Comparison of ENCODE assay signal across 8 cellular contexts in the genomic region with DNA sequence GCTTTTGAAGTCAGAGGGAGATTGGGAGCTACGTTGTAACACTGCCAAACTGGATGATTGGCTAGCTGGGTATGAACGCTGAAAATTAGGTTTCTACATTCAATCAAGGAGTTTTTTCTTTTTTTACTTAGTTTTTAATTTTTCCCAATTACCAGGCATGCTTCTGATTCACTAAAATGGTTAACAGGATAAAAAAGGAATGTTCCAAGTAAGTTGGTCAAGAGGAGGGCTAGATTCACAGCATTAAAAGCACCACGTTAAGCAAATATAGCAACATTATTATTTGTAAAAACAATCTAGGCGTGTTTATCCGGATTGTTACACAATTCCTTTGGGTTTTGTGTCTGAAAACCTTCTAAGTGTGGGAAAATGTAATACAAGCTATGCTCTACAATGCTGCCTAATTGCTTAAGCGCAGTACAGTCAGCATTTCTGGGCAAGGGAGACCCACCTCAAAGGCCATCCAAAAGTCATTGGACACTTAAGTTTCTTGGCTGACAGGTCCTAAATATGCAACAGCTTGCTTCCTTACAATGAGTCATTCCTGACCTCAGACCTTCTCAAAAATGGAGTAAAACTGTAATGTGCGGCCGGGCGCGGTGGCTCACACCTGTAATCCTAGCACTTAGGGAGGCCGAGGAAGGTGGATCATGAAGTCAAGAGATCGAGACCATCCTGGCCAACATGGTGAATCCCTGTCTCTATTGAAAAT. TPM values are rescaled to one million over a fixed set of nuclear protein-coding genes. Genes with fewer than 3 reads are reported as not detected.
DNase-seq lines count a peak whose midpoint lies in the region; ATAC-seq and TF ChIP-seq lines count a peak whose summit lies in the region.

No MANE protein-coding gene starts in this region.

- no peak overlapping the region for H2AFZ ChIP-seq in HCT116 (ENCODE audit: low read depth, low read length, poor library complexity, severe bottlenecking)

- H3K4me2 ChIP-seq in HCT116 (ENCODE audit: low read length) = peak overlapping the region; percentile 90

- peak overlapping the region; percentile 100 for H3K9ac ChIP-seq in HCT116 (ENCODE audit: low read length)
- peak overlapping the region; percentile 74 to 98 for H3K9ac ChIP-seq in duodenal mucosa (ENCODE audit: low read depth in 1 of 2, low read length in 2 of 2)
- H3K9ac ChIP-seq in muscle layer of colon (ENCODE audit: low read length) = peak overlapping the region; percentile 96

- no peak for ATAC-seq in HCT116
- no peak for ATAC-seq in T-cell (replicated peaks in 1 of 4)
- no peak for ATAC-seq in HG03175 (IDR thresholded peaks at IDR 0.05; ENCODE audit: unreplicated experiment)
- no peak for ATAC-seq in HG03159 (IDR thresholded peaks at IDR 0.05; ENCODE audit: unreplicated experiment)

- H3K9me3 ChIP-seq in HCT116 (ENCODE audit: control insufficient read depth in 1 of 2, insufficient read depth in 1 of 2, low read depth in 1 of 2, low read length in 2 of 2) (no peaks in the 10 kb centered on the region), duodenal mucosa (ENCODE audit: control insufficient read depth in 1 of 2, low read length in 2 of 2) (no peaks in the 10 kb centered on the region), muscle layer of colon (ENCODE audit: low read length) (no peaks in the 10 kb centered on the region)

- H4K20me1 ChIP-seq in HCT116 (ENCODE audit: insufficient read depth) = peaks cover 14% of the 10 kb centered on the region

- H3K9me3 Mint-ChIP-seq in T-cell = no peaks in the 10 kb centered on the region

- no peaks in the 10 kb centered on the region for H3K27me3 ChIP-seq in HCT116 (ENCODE audit: insufficient read depth, low read length)
- no peaks in the 10 kb centered on the region for H3K27me3 ChIP-seq in duodenal mucosa (ENCODE audit: control insufficient read depth in 1 of 2, insufficient read depth in 2 of 2, low read length in 2 of 2)
- no peaks in the 10 kb centered on the region for H3K27me3 ChIP-seq in muscle layer of colon (ENCODE audit: control insufficient read depth in 1 of 2, insufficient read depth in 2 of 2, low read length in 2 of 2)

- POLR2A ChIA-PET in HCT116 (lab: Charles Lee) (interaction anchor here (2.5 to 10.6 kb wide), 5 partner anchors 31 to 92 kb away, joined by 22 to 223 read pairs (median 112); partner anchors contain the start of genes PXN, RAB35, RNU4-1 and RNU4-2), T-cell (lab: Charles Lee) (interaction anchor here (0.5 to 1.6 kb wide), 5 partner anchors 12 to 93 kb away, joined by 3 to 14 read pairs (median 6); partner anchors contain the start of gene RNU4-1 (in 1 of the 2))

- DNase-seq in HCT116 (ENCODE audit: low read depth, low spot score) = no peak
- DNase-seq in T-cell = no peak
- DNase-seq in epidermal melanocyte (ENCODE audit: insufficient read length, low spot score) = no peak
- no peak for DNase-seq in NCI-H446 treated with DMSO at 0.1 percent for 48 hours (lab: John Stamatoyannopoulos, UW)

- no peaks in the 10 kb centered on the region for H3K27me3 Mint-ChIP-seq in T-cell

- H3K36me3 Mint-ChIP-seq in T-cell = peaks cover 28% of the 10 kb centered on the region

- peak overlapping the region; percentile 94 to 97 (median 96) for H3K4me3 Mint-ChIP-seq in T-cell

- H3K79me2 ChIP-seq in HCT116 (ENCODE audit: insufficient read depth, low read length) = peaks cover 53% of the 10 kb centered on the region

- H3K36me3 ChIP-seq in HCT116 (ENCODE audit: control insufficient read depth in 1 of 2, insufficient read depth in 2 of 2, low read length in 2 of 2) (peaks cover 25 to 45% of the 10 kb centered on the region in 2 experiments), duodenal mucosa (ENCODE audit: control insufficient read depth in 1 of 2, insufficient read depth in 2 of 2, low read length in 2 of 2) (peaks cover 11 to 36% of the 10 kb centered on the region in 2 donors), muscle layer of colon (ENCODE audit: insufficient read depth, low read length) (peaks cover 34% of the 10 kb centered on the region)

- TF ChIP-seq RAD21 in HCT116 (IDR thresholded peaks at IDR 0.05; ENCODE audit: low read depth) = no peak

- CTCF ChIA-PET in HCT116 (lab: Charles Lee) (interaction anchor here (2.2 kb wide), 1 partner anchor 92 kb away, joined by 12 read pairs; the partner anchor contains the start of gene RNU4-2), T-cell (lab: Charles Lee) (interaction anchor here in 1 of 2 donors (1.5 kb wide), 1 partner anchor 11 kb away, joined by 3 read pairs; no protein-coding TSS in a partner anchor)

- no peaks in the 10 kb centered on the region for H3K9me2 ChIP-seq in HCT116 (ENCODE audit: insufficient read depth)

- RAD21 ChIA-PET in HCT116 (lab: Charles Lee; ENCODE audit: low non-redundant PET in 1 of 2, low total read pairs in 2 of 2, uncharacterized antibody in 2 of 2, unreplicated experiment in 2 of 2) = no interaction called here

- peak overlapping the region; percentile 59 to 99 for H3K4me3 ChIP-seq in HCT116 (replicated peaks in 1 of 2; ENCODE audit: low read depth in 1 of 2, low read length in 2 of 2)
- peak overlapping the region; percentile 97 to 98 for H3K4me3 ChIP-seq in duodenal mucosa (ENCODE audit: low read depth in 1 of 2, low read length in 2 of 2)
- H3K4me3 ChIP-seq in muscle layer of colon (ENCODE audit: low read depth in 1 of 2, low read length in 2 of 2) = peak overlapping the region; percentile 72 to 97

- H3K4me1 ChIP-seq in HCT116 (ENCODE audit: control insufficient read depth in 1 of 2, insufficient read depth in 2 of 2, low read length in 2 of 2) = peaks cover 21 to 59% of the 10 kb centered on the region in 2 experiments; a peak in 3 of 4 replicates
- peaks cover 19 to 30% of the 10 kb centered on the region in 2 donors for H3K4me1 ChIP-seq in duodenal mucosa (ENCODE audit: control insufficient read depth in 1 of 2, insufficient read depth in 2 of 2, low read length in 2 of 2)
- H3K4me1 ChIP-seq in muscle layer of colon (ENCODE audit: insufficient read depth, low read length) = peaks cover 29% of the 10 kb centered on the region

- H3K27ac Mint-ChIP-seq in T-cell = peak overlapping the region; percentile 99

- intact Hi-C loops in HCT116 (cut with micrococcal nuclease) = loop anchor here (2.0 kb wide), 1 partner anchor 67 kb away; no protein-coding TSS in a partner anchor

- H3K4me1 Mint-ChIP-seq in T-cell = peaks cover 42 to 50% (median 49%) of the 10 kb centered on the region in 3 donors

- TF ChIP-seq POLR2A in HCT116 (IDR thresholded peaks at IDR 0.05; ENCODE audit: borderline replicate concordance, extremely low read depth, insufficient read depth, insufficient read length) = no peak

- TF ChIP-seq CTCF in HCT116 (IDR thresholded peaks at IDR 0.05 in 2 of 3, conservative IDR thresholded peaks at IDR 0.05 in 1 of 3; ENCODE audit: borderline replicate concordance in 1 of 3, insufficient read depth in 1 of 3, low read depth in 2 of 3, low read length in 2 of 3) = no peak

- peak overlapping the region; percentile 86 for H3K27ac ChIP-seq in HCT116 (ENCODE audit: low read depth, low read length)
- peak overlapping the region; percentile 51 for H3K27ac ChIP-seq in duodenal mucosa (ENCODE audit: low read depth, low read length)
- peak overlapping the region; percentile 84 for H3K27ac ChIP-seq in muscle layer of colon (ENCODE audit: low read depth, low read length)

- BruUV-seq in HCT116 (replicated peaks; lab: Mats Ljungman, UMichigan) = no TSS peak

TF ChIP-seq in HCT116, 20 proteins besides CTCF, POLR2A, EP300 and RAD21 (continues in another document):
- TF ChIP-seq EZH2phosphoT487 (IDR thresholded peaks at IDR 0.05; ENCODE audit: borderline replicate concordance) = no peak
- no peak for TF ChIP-seq YY1 (IDR thresholded peaks at IDR 0.05; ENCODE audit: extremely low read depth, insufficient replicate concordance, low read depth, low read length)
- TF ChIP-seq SIN3A (IDR thresholded peaks at IDR 0.05; ENCODE audit: low read depth) = no peak
- no peak for TF ChIP-seq MAX (IDR thresholded peaks at IDR 0.05)
- TF ChIP-seq CEBPB (IDR thresholded peaks at IDR 0.05; ENCODE audit: low read depth) = no peak
- no peak for TF ChIP-seq TCF7L2 (IDR thresholded peaks at IDR 0.05; ENCODE audit: borderline replicate concordance, extremely low read depth, insufficient read depth, insufficient read length)
- TF ChIP-seq EZH2 (IDR thresholded peaks at IDR 0.05) = no peak
- no peak for TF ChIP-seq REST (IDR thresholded peaks at IDR 0.05; ENCODE audit: low read depth)
- no peak for TF ChIP-seq FOSL1 (IDR thresholded peaks at IDR 0.05; ENCODE audit: low read depth)
- TF ChIP-seq ZNF274 (IDR thresholded peaks at IDR 0.05; ENCODE audit: low read depth, low read length) = no peak
- TF ChIP-seq CBX3 (IDR thresholded peaks at IDR 0.05; ENCODE audit: low read depth) = no peak
- no peak for TF ChIP-seq JUND (IDR thresholded peaks at IDR 0.05)

RNA-seq across cellular contexts. Expression of gene RPLP0, which starts 1.2 kb away (rescaled TPM):
- total RNA-seq in HCT116 (2021; ENCODE audit: unreplicated experiment) (4,123 TPM), T-cell (1,000 to 10,000 TPM; 1,782 to 2,711 (median 2,416) TPM)
- 6,734 and 7,674 TPM in 2 replicates for polyA plus RNA-seq in HCT116 (2012)

RNA-seq across cellular contexts. Expression of gene GCN1, which starts 5.2 kb away (rescaled TPM):
- 184 TPM for total RNA-seq in HCT116 (2021; ENCODE audit: unreplicated experiment)
- 94.9 and 100 TPM in 2 replicates for polyA plus RNA-seq in HCT116 (2012)
- 100 to 1,000 TPM; 139 to 171 (median 161) TPM for total RNA-seq in T-cell
